10 cellular contexts compared by ENCODE assay signal in genomic region chr7:75691793-75692543, GRCh38. TPM values are rescaled to one million over a fixed set of nuclear protein-coding genes. Genes with fewer than 3 reads are reported as not detected.
DNase-seq lines count a peak whose midpoint lies in the region; ATAC-seq, FAIRE-seq and TF ChIP-seq lines count a peak whose summit lies in the region.
"Had no signal": no experiment of that assay in that cellular context is flagged by ENCODE, and none has a peak within 500 bp of the region (broad histone marks: within the 10 kb centered on the region; RNA-seq: fewer than 3 reads in every experiment).

No MANE protein-coding gene starts in this region.

- H3K27me3 ChIP-seq in K562 (ENCODE audit: control insufficient read depth in 2 of 2, insufficient read depth in 2 of 2, low read length in 2 of 2) (no peaks in the 10 kb centered on the region), right lobe of liver (no peaks in the 10 kb centered on the region), small intestine (ENCODE audit: control insufficient read depth in 2 of 2, insufficient read depth in 2 of 2, low read length in 2 of 2) (no peaks in the 10 kb centered on the region)

- H3K4me1 Mint-ChIP-seq in natural killer cell: peaks cover 11 to 28% of the 10 kb centered on the region in 2 donors

- H3K36me3 Mint-ChIP-seq in natural killer cell: no peaks in the 10 kb centered on the region

- FAIRE-seq in K562 (lab: Jason Lieb, UNC) (no peak), small intestine (lab: Jason Lieb, UNC) (no peak)

- TF ChIP-seq RAD21 in K562 (CRISPR knock-in tag; conservative IDR thresholded peaks at IDR 0.05 in 1 of 2, IDR thresholded peaks at IDR 0.05 in 1 of 2): no peak

- BruUV-seq in K562 (replicated peaks; lab: Mats Ljungman, UMichigan): no TSS peak

- no peak overlapping the region for H2AFZ ChIP-seq in K562 (ENCODE audit: low read depth, low read length)
- H2AFZ ChIP-seq: PC-9 had no signal

- H3K9me1 ChIP-seq in K562 (ENCODE audit: control insufficient read depth, insufficient read depth, low read length): no peaks in the 10 kb centered on the region

- H3K79me2 ChIP-seq in K562 (ENCODE audit: control insufficient read depth, insufficient read depth, low read length): no peaks in the 10 kb centered on the region

- POLR2A ChIA-PET in K562 (lab: Yijun Ruan, JAX): interaction anchor here (0.6 kb wide), 1 partner anchor 12 kb away, joined by 4 read pairs; no protein-coding TSS in a partner anchor

- TF ChIP-seq CTCF in K562 (IDR thresholded peaks at IDR 0.05 in 2 of 3, conservative IDR thresholded peaks at IDR 0.05 in 1 of 3; ENCODE audit: insufficient read depth in 2 of 3, low read depth in 1 of 3, low read length in 3 of 3) (no peak), right lobe of liver (IDR thresholded peaks at IDR 0.05) (no peak), natural killer cell (IDR thresholded peaks at IDR 0.05) (no peak)

- no peak overlapping the region for H3K9ac ChIP-seq in K562 (ENCODE audit: insufficient read depth in 1 of 2, low read depth in 2 of 2, low read length in 2 of 2)

- ATAC-seq in K562: no peak
- ATAC-seq in right lobe of liver: peak; percentile 92 to 96 (median 94)
- no peak for ATAC-seq in natural killer cell

- no peak overlapping the region for H3K27ac ChIP-seq in K562 (ENCODE audit: extremely low read depth, low read depth, low read length)
- H3K27ac ChIP-seq in right lobe of liver: peak overlapping the region in 2 of 3 donors; percentile 64
- H3K27ac ChIP-seq in small intestine (ENCODE audit: low read depth in 1 of 2, low read length in 1 of 2): no peak overlapping the region
- H3K27ac ChIP-seq: PC-9 had no signal

- H3K9me3 ChIP-seq in K562 (replicated peaks; ENCODE audit: control insufficient read depth, insufficient read depth, low read depth, low read length) (no peaks in the 10 kb centered on the region), right lobe of liver (no peaks in the 10 kb centered on the region), small intestine (ENCODE audit: control insufficient read depth, low read depth) (no peaks in the 10 kb centered on the region)

- H3K4me3 ChIP-seq in K562 (no peak overlapping the region), right lobe of liver (peak overlapping the region in 2 of 3 donors; percentile 15 to 26), small intestine (ENCODE audit: low read depth in 1 of 2, low read length in 2 of 2) (no peak overlapping the region)
- H3K4me3 ChIP-seq: PC-9 had no signal

- intact Hi-C loops in K562 (cut with micrococcal nuclease): no loop called here
- intact Hi-C loops in right lobe of liver (cut with DNase I): no loop called here
- intact Hi-C loops in natural killer cell (cut with micrococcal nuclease): no loop called here

- DNase-seq in HuH-7.5 (ENCODE audit: low spot score): peak; percentile 61
- no peak for DNase-seq in K562 (ENCODE audit: extremely low read depth in 1 of 4, low spot score in 3 of 4)
- DNase-seq in right lobe of liver: peak in 1 of 3 donors; percentile 74
- DNase-seq in small intestine: peak; percentile 26
- no peak for DNase-seq in natural killer cell
- no peak for DNase-seq in effector CD4-positive, alpha-beta T cell
- DNase-seq in NCI-H226: no peak
- DNase-seq: CD8-positive, alpha-beta memory T cell; H7; PC-9 had no signal

- WGBS in K562 (ENCODE audit: insufficient coverage, low coverage, missing lambda C conversion rate): 58% methylated on average over 4 of the region's 4 CpGs
- WGBS in right lobe of liver (ENCODE audit: insufficient coverage, low coverage, low lambda C conversion rate, missing lambda C conversion rate): 60% methylated on average over 4 of the region's 4 CpGs
- WGBS in small intestine, 3 donors: 36 to 76% (median 49%) methylated on average over 4 of the region's 4 CpGs

- no peak for TF ChIP-seq EP300 in K562 (IDR thresholded peaks at IDR 0.05; ENCODE audit: low read length)

- no peaks in the 10 kb centered on the region for H3K36me3 ChIP-seq in K562 (ENCODE audit: control insufficient read depth, insufficient read depth, low read length)
- no peaks in the 10 kb centered on the region for H3K36me3 ChIP-seq in right lobe of liver
- H3K36me3 ChIP-seq in small intestine (ENCODE audit: control insufficient read depth in 2 of 2, insufficient read depth in 2 of 2, low read length in 2 of 2): no peaks in the 10 kb centered on the region

- no peak overlapping the region for H3K4me2 ChIP-seq in K562 (ENCODE audit: insufficient read depth, low read length)
- H3K4me2 ChIP-seq: PC-9 had no signal

- no peak overlapping the region for H3K27ac Mint-ChIP-seq in natural killer cell

- H3K4me1 ChIP-seq in K562 (replicated peaks in 1 of 2; ENCODE audit: control insufficient read depth in 2 of 2, insufficient read depth in 2 of 2, low read length in 2 of 2) (peaks cover 9 to 15% of the 10 kb centered on the region in 2 experiments; a peak in 4 of 5 replicates), right lobe of liver (no peaks in the 10 kb centered on the region), small intestine (ENCODE audit: control insufficient read depth in 2 of 2, insufficient read depth in 1 of 2, low read depth in 1 of 2, low read length in 1 of 2) (no peaks in the 10 kb centered on the region)

- in situ Hi-C loops in K562 (cut with MboI): no loop called here

- no peaks in the 10 kb centered on the region for H3K27me3 Mint-ChIP-seq in natural killer cell (ENCODE audit: low read depth in 2 of 2)

- no peaks in the 10 kb centered on the region for H4K20me1 ChIP-seq in K562 (replicated peaks; ENCODE audit: control insufficient read depth, insufficient read depth, low read length)

- H3K4me3 Mint-ChIP-seq in natural killer cell: no peak overlapping the region
- H3K4me3 Mint-ChIP-seq: CD8-positive, alpha-beta memory T cell had no signal

- no peak for TF ChIP-seq POLR2A in K562 (conservative IDR thresholded peaks at IDR 0.05)
- TF ChIP-seq POLR2A in right lobe of liver (IDR thresholded peaks at IDR 0.05): peak; percentile 20

- CTCF ChIA-PET in K562 (lab: Yijun Ruan, JAX; ENCODE audit: low intra/inter-chr PET ratio): no interaction called here

- no peaks in the 10 kb centered on the region for H3K9me3 Mint-ChIP-seq in natural killer cell
- H3K9me3 Mint-ChIP-seq: CD8-positive, alpha-beta memory T cell had no signal

TF ChIP-seq in K562, 482 proteins besides CTCF, POLR2A, EP300 and RAD21 (continues in another document):
- TF ChIP-seq, protein P1, sequence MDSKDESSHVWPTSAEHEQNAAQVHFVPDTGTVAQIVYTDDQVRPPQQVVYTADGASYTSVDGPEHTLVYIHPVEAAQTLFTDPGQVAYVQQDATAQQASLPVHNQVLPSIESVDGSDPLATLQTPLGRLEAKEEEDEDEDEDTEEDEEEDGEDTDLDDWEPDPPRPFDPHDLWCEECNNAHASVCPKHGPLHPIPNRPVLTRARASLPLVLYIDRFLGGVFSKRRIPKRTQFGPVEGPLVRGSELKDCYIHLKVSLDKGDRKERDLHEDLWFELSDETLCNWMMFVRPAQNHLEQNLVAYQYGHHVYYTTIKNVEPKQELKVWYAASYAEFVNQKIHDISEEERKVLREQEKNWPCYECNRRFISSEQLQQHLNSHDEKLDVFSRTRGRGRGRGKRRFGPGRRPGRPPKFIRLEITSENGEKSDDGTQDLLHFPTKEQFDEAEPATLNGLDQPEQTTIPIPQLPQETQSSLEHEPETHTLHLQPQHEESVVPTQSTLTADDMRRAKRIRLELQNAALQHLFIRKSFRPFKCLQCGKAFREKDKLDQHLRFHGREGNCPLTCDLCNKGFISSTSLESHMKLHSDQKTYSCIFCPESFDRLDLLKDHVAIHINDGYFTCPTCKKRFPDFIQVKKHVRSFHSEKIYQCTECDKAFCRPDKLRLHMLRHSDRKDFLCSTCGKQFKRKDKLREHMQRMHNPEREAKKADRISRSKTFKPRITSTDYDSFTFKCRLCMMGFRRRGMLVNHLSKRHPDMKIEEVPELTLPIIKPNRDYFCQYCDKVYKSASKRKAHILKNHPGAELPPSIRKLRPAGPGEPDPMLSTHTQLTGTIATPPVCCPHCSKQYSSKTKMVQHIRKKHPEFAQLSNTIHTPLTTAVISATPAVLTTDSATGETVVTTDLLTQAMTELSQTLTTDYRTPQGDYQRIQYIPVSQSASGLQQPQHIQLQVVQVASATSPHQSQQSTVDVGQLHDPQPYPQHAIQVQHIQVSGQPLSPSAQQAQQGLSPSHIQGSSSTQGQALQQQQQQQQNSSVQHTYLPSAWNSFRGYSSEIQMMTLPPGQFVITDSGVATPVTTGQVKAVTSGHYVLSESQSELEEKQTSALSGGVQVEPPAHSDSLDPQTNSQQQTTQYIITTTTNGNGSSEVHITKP (IDR thresholded peaks at IDR 0.05; ENCODE audit: partially characterized antibody): peak; percentile 37
- TF ChIP-seq, protein P2, sequence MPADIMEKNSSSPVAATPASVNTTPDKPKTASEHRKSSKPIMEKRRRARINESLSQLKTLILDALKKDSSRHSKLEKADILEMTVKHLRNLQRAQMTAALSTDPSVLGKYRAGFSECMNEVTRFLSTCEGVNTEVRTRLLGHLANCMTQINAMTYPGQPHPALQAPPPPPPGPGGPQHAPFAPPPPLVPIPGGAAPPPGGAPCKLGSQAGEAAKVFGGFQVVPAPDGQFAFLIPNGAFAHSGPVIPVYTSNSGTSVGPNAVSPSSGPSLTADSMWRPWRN (IDR thresholded peaks at IDR 0.05; ENCODE audit: low read depth): no peak
- TF ChIP-seq SUPT5H (IDR thresholded peaks at IDR 0.05): no peak
- no peak for TF ChIP-seq ZNF217 (CRISPR knock-in tag; IDR thresholded peaks at IDR 0.05)

RNA-seq across cellular contexts. Expression of gene HIP1, which starts 46.8 kb away (rescaled TPM):
- 47.3 and 47.4 TPM in 2 replicates for total RNA-seq in K562 (2011; cell fraction: chromatin; rRNA removed; ENCODE audit: low replicate concordance)
- 26.8 and 28.3 TPM in 2 replicates for total RNA-seq in K562 (2011; cell fraction: nucleolus; rRNA removed)
- 37.8 and 39.5 TPM in 2 replicates for total RNA-seq in K562 (2011; cell fraction: nucleoplasm; rRNA removed)
- total RNA-seq in K562 (2014; rRNA removed): 5.8 and 9.1 TPM in 2 replicates
- total RNA-seq in K562 (2014; rRNA removed; fragmentation: Illumina TruSeq; extraction: Trizol): 7.7 and 8.3 TPM in 2 replicates
- total RNA-seq in K562 (2015; rRNA removed; fragmentation: Illumina TruSeq; extraction: Trizol): 9.5 and 10.4 TPM in 2 replicates
- total RNA-seq in K562 (2021): 13.7 and 14.3 TPM in 2 replicates
- 8.5 and 12.3 TPM in 2 replicates for polyA plus RNA-seq in K562 (2011; rRNA removed)
- polyA plus RNA-seq in K562 (2011; cell fraction: cytosol; rRNA removed): 10.5 and 17.5 TPM in 2 replicates
- polyA plus RNA-seq in K562 (2011; cell fraction: nucleus; rRNA removed): 5.7 and 6.4 TPM in 2 replicates
- 9.7 and 26.7 TPM in 2 replicates for polyA plus RNA-seq in K562 (2012)
- 11.8 and 12.1 TPM in 2 replicates for polyA plus RNA-seq in K562 (2014; fragmentation: Illumina TruSeq; extraction: Trizol)
- polyA plus RNA-seq in K562 (2014; fragmentation: Nextera tagmentation; extraction: Ambion mirVana): 1 to 10 TPM; 2.4 to 2.6 TPM
- 8.4 and 9.5 TPM in 2 replicates for polyA plus RNA-seq in K562 (2014; rRNA removed)
- 15.6 and 28.2 TPM in 2 replicates for polyA minus RNA-seq in K562 (2011; rRNA and poly(A)+ RNA removed)
- polyA minus RNA-seq in K562 (2011; cell fraction: cytosol; rRNA and poly(A)+ RNA removed): 11.2 and 13.2 TPM in 2 replicates
- polyA minus RNA-seq in K562 (2011; cell fraction: nucleus; rRNA and poly(A)+ RNA removed): 3.8 and 5.5 TPM in 2 replicates
- 10 to 100 TPM; 17.6 to 23.0 (median 18.8) TPM for total RNA-seq in right lobe of liver
- polyA plus RNA-seq in small intestine: 1 to 10 TPM in 2 of 3 donors, under 1 TPM in 1; 0.22 to 7.1 (median 1.1) TPM
- total RNA-seq in natural killer cell: 10 to 100 TPM; 17.1 to 27.9 (median 23.1) TPM

Comparison
In these comparisons a context has a peak if more than half of its experiments do, and no peak if none do; other contexts are left out.
1. DNase-seq: peak in HuH-7.5 (single experiment) and small intestine (single experiment); none in K562 (0 of 4), natural killer cell (single experiment), effector CD4-positive, alpha-beta T cell (single experiment) and NCI-H226 (single experiment).
2. ATAC-seq: peak in right lobe of liver (4 of 4); none in K562 (single experiment) and natural killer cell (0 of 3).
3. H3K27ac ChIP-seq: peak in right lobe of liver (2 of 3); none in K562 (single experiment) and small intestine (0 of 2).
4. H3K4me3 ChIP-seq: peak in right lobe of liver (2 of 3); none in K562 (single experiment) and small intestine (0 of 2).